Comparison of ENCODE assay signal across 25 cellular contexts in the genomic region with DNA sequence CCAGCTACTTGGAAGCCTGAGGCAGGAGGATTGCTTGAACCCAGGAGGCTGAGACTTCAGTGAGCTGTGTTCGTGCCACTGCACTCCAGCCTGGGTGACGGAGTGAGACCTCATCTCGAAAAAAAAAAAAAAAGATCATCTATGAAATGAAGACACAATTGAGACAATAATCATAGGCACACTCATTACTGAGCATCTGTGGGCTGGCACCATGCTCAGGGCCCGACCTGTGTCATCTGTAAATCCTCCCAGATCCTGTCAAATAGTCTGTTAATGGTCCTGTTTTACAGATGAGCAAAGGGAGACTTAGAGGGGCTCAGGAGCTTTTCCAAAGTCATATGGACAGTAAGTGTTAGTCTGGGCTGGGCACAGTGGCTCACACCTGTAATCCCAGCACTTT. TPM values are rescaled to one million over a fixed set of nuclear protein-coding genes. Genes with fewer than 3 reads are reported as not detected.
"Had no signal": no experiment of that assay in that cellular context is flagged by ENCODE, and none has a peak within 500 bp of the region (broad histone marks: within the 10 kb centered on the region; RNA-seq: fewer than 3 reads in every experiment).

No MANE protein-coding gene starts in this region.

- DNase-seq: dorsolateral prefrontal cortex; effector CD4-positive, alpha-beta T cell; foreskin fibroblast; gastrocnemius medialis; left ventricle myocardium superior; lower lobe of right lung; naive thymus-derived CD8-positive, alpha-beta T cell; nephron progenitor cell; sigmoid colon; spleen; stimulated activated CD4-positive, alpha-beta T cell treated with anti-CD3 and anti-CD28 coated beads, Interleukin-4, amount 100 ng/mL, for 4 hours; stimulated activated naive B cell treated with anti-CD40 and anti-IgM and Interleukin-4, amounts not matched to agents 10 μg/mL and 1 μg/mL and 100 μg/mL, for 72 hours; upper lobe of left lung had no signal

- H3K27me3 ChIP-seq: right atrium auricular region, upper lobe of left lung had no signal

- H3K4me1 Mint-ChIP-seq: naive thymus-derived CD8-positive, alpha-beta T cell; nephron progenitor cell; stimulated activated naive B cell treated with anti-CD40 and anti-IgM and Interleukin-4, amounts not matched to agents 10 μg/mL and 1 μg/mL and 100 μg/mL, for 72 hours had no signal

- H3K4me3 Mint-ChIP-seq: naive thymus-derived CD8-positive, alpha-beta T cell; nephron progenitor cell; stimulated activated naive B cell treated with anti-CD40 and anti-IgM and Interleukin-4, amounts not matched to agents 10 μg/mL and 1 μg/mL and 100 μg/mL, for 72 hours; stimulated activated naive CD8-positive, alpha-beta T cell treated with anti-CD3 and anti-CD28 coated beads, Interleukin-15, Interleukin-2, amounts not matched to agents 100 ng/mL and 50 ng/mL, for 24 hours had no signal

- ATAC-seq: gastrocnemius medialis; left ventricle myocardium superior; lower lobe of right lung; naive thymus-derived CD8-positive, alpha-beta T cell; stimulated activated naive B cell treated with anti-CD40 and anti-IgM and Interleukin-4, amounts not matched to agents 10 μg/mL and 1 μg/mL and 100 μg/mL, for 72 hours had no signal

- H3K36me3 Mint-ChIP-seq: naive thymus-derived CD8-positive, alpha-beta T cell; stimulated activated naive B cell treated with anti-CD40 and anti-IgM and Interleukin-4, amounts not matched to agents 10 μg/mL and 1 μg/mL and 100 μg/mL, for 72 hours had no signal

- H3K27ac Mint-ChIP-seq: naive thymus-derived CD8-positive, alpha-beta T cell; nephron progenitor cell; stimulated activated naive B cell treated with anti-CD40 and anti-IgM and Interleukin-4, amounts not matched to agents 10 μg/mL and 1 μg/mL and 100 μg/mL, for 72 hours; stimulated activated naive CD8-positive, alpha-beta T cell treated with anti-CD3 and anti-CD28 coated beads, Interleukin-15, Interleukin-2, amounts not matched to agents 100 ng/mL and 50 ng/mL, for 24 hours had no signal

- H3K9me3 Mint-ChIP-seq: naive thymus-derived CD8-positive, alpha-beta T cell; nephron progenitor cell; stimulated activated naive B cell treated with anti-CD40 and anti-IgM and Interleukin-4, amounts not matched to agents 10 μg/mL and 1 μg/mL and 100 μg/mL, for 72 hours; stimulated activated naive CD8-positive, alpha-beta T cell treated with anti-CD3 and anti-CD28 coated beads, Interleukin-15, Interleukin-2, amounts not matched to agents 100 ng/mL and 50 ng/mL, for 24 hours had no signal

- H3K27ac ChIP-seq: epithelial cell of prostate, gastrocnemius medialis, lower lobe of right lung, prostate gland, right atrium auricular region, sigmoid colon, spleen, thoracic aorta, tibial nerve, upper lobe of left lung had no signal

- H3K4me1 ChIP-seq: gastrocnemius medialis, lower lobe of right lung, prostate gland, right atrium auricular region, sigmoid colon, spleen, upper lobe of left lung had no signal

- H3K36me3 ChIP-seq: gastrocnemius medialis, lower lobe of right lung, prostate gland, right atrium auricular region, sigmoid colon, spleen, thoracic aorta, tibial nerve, upper lobe of left lung had no signal

- H3K9me3 ChIP-seq: gastrocnemius medialis, lower lobe of right lung, prostate gland, right atrium auricular region, sigmoid colon, spleen, thoracic aorta, tibial nerve, upper lobe of left lung had no signal

- H3K4me3 ChIP-seq: gastrocnemius medialis, lower lobe of right lung, prostate gland, right atrium auricular region, sigmoid colon, spleen, thoracic aorta, tibial nerve, upper lobe of left lung had no signal

RNA-seq across cellular contexts. Expression of gene NANOS2, which starts 4.1 kb away (rescaled TPM):
- total RNA-seq: esophagus mucosa; gastrocnemius medialis; glomerular endothelial cell; left ventricle myocardium superior; lower lobe of right lung; mesenteric fat pad; myocyte; naive thymus-derived CD8-positive, alpha-beta T cell; osteocyte; right atrium auricular region; sigmoid colon; skeletal muscle tissue; spleen; thoracic aorta; tibial nerve; upper lobe of left lung had no signal

RNA-seq across cellular contexts. Expression of gene FOXA3, which starts 54.6 kb away (rescaled TPM):
- total RNA-seq: esophagus mucosa; gastrocnemius medialis; glomerular endothelial cell; left ventricle myocardium superior; mesenteric fat pad; myocyte; naive thymus-derived CD8-positive, alpha-beta T cell; osteocyte; right atrium auricular region; skeletal muscle tissue; thoracic aorta; tibial nerve had no signal

RNA-seq across cellular contexts. Expression of gene NOVA2, which starts 54.9 kb away (rescaled TPM):
- total RNA-seq: myocyte; naive thymus-derived CD8-positive, alpha-beta T cell; osteocyte had no signal
